In genomic region chr12:6142368-6143325, GRCh38 we compare ENCODE assay signal across 1 cellular context. TPM values are rescaled to one million over a fixed set of nuclear protein-coding genes. Genes with fewer than 3 reads are reported as not detected.
"Had no signal": no experiment of that assay in that cellular context is flagged by ENCODE, and none has a peak within 500 bp of the region (broad histone marks: within the 10 kb centered on the region; RNA-seq: fewer than 3 reads in every experiment).

No MANE protein-coding gene starts in this region.

RNA-seq across cellular contexts. Expression of gene VWF, which starts 18.2 kb away (rescaled TPM):
- total RNA-seq: activated CD4-positive, alpha-beta memory T cell treated with anti-CD3 and anti-CD28 coated beads for 36 hours had no signal
